20 cellular contexts compared by ENCODE assay signal in the genomic region with DNA sequence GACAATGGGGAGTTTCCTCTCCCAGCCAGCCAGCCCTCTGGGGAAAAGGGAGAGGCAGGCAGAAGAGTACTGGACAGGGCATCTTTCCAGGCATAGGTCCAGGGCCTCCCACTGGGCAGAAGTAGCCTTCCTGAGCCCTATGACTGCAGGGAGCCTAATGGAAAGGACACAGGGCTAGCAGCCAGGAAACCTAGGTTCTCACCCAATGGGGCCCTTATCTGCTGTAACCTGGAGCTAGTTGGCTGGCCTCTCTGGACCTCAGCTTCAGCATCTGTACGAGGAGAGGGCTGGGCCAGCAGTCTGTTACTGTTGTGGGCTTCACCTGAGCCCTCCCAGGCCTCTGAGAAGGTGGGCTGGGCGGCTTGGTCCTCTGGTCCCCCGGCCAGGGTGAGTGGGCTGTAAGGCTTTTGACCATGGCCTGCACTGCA. TPM values are rescaled to one million over a fixed set of nuclear protein-coding genes. Genes with fewer than 3 reads are reported as not detected.
DNase-seq lines count a peak whose midpoint lies in the region; ATAC-seq and TF ChIP-seq lines count a peak whose summit lies in the region.
"Had no signal": no experiment of that assay in that cellular context is flagged by ENCODE, and none has a peak within 500 bp of the region (broad histone marks: within the 10 kb centered on the region; RNA-seq: fewer than 3 reads in every experiment).

No MANE protein-coding gene starts in this region.

- no peaks in the 10 kb centered on the region for H3K9me3 Mint-ChIP-seq in endothelial cell (ENCODE audit: unreplicated experiment)
- no peaks in the 10 kb centered on the region for H3K9me3 Mint-ChIP-seq in endodermal cell
- H3K9me3 Mint-ChIP-seq: CD4-positive, alpha-beta T cell had no signal

- DNase-seq in M059J (ENCODE audit: low read depth), result peak; percentile 14
- no peak for DNase-seq in esophagus muscularis mucosa (ENCODE audit: extremely low spot score)
- DNase-seq in right atrium auricular region (ENCODE audit: low spot score), result no peak
- DNase-seq in thoracic aorta (ENCODE audit: low spot score), result no peak
- no peak for DNase-seq in endothelial cell (ENCODE audit: low spot score)
- no peak for DNase-seq in endodermal cell
- DNase-seq in activated naive CD4-positive, alpha-beta T cell treated with Interleukin-2 at 50 U/mL for 16 hours, result no peak
- DNase-seq: ACHN; Calu3; CD4-positive, alpha-beta T cell; DMS79 treated with DMSO at 0.1 percent for 48 hours; GDM1; KBM-7; NCI-H1092 treated with DMSO at 0.1 percent for 48 hours; NCI-H1694 treated with DMSO at 0.1 percent for 48 hours; NCI-H446 treated with DMSO at 0.1 percent for 48 hours; NCI-H748 treated with DMSO at 0.1 percent for 48 hours; SHP77 treated with DMSO at 0.1 percent for 48 hours had no signal

- WGBS in esophagus muscularis mucosa, result 100% methylated on average over 1 of the region's 3 CpGs
- 80 to 90% methylated on average over 1 to 3 of the region's 3 CpGs for WGBS in endodermal cell (ENCODE audit: insufficient coverage in 1 of 2, insufficient read length in 1 of 2), 2 experiments

- no peak for TF ChIP-seq EP300 in esophagus muscularis mucosa (IDR thresholded peaks at IDR 0.05)

- peaks cover 47 to 86% (median 81%) of the 10 kb centered on the region in 4 donors for H3K4me1 ChIP-seq in esophagus muscularis mucosa
- peaks cover 0 to 58% of the 10 kb centered on the region in 2 donors for H3K4me1 ChIP-seq in right atrium auricular region
- H3K4me1 ChIP-seq in thoracic aorta (ENCODE audit: control insufficient read depth in 1 of 2, low read depth in 2 of 2), result peaks cover 24 to 82% of the 10 kb centered on the region in 2 donors
- H3K4me1 ChIP-seq in endodermal cell (ENCODE audit: control insufficient read depth, insufficient read depth, low read length), result no peaks in the 10 kb centered on the region

- no peak for ATAC-seq in thoracic aorta (ENCODE audit: insufficient number of reproducible peaks, low FRiP score, low read depth)

- no peak overlapping the region for H3K9ac ChIP-seq in endodermal cell (ENCODE audit: extremely low read depth, low read length, poor library complexity, severe bottlenecking)

- H3K27ac Mint-ChIP-seq in endothelial cell (ENCODE audit: unreplicated experiment) (no peak overlapping the region), endodermal cell (no peak overlapping the region)
- H3K27ac Mint-ChIP-seq: CD4-positive, alpha-beta T cell had no signal

- peaks cover 5% of the 10 kb centered on the region for H3K27me3 Mint-ChIP-seq in endothelial cell (ENCODE audit: unreplicated experiment)
- peaks cover 7% of the 10 kb centered on the region for H3K27me3 Mint-ChIP-seq in endodermal cell (ENCODE audit: insufficient read depth)

- no peak for TF ChIP-seq POLR2A in esophagus muscularis mucosa (IDR thresholded peaks at IDR 0.05; ENCODE audit: low read depth)

- peaks cover 0 to 29% (median 19%) of the 10 kb centered on the region in 4 donors for H3K36me3 ChIP-seq in esophagus muscularis mucosa
- H3K36me3 ChIP-seq in right atrium auricular region, result peaks cover 53% of the 10 kb centered on the region
- peaks cover 28% of the 10 kb centered on the region for H3K36me3 ChIP-seq in thoracic aorta
- no peaks in the 10 kb centered on the region for H3K36me3 ChIP-seq in endodermal cell (ENCODE audit: control insufficient read depth, insufficient read depth, low read length)

- H3K36me3 Mint-ChIP-seq in endothelial cell (ENCODE audit: low read depth, unreplicated experiment) (peaks cover 4% of the 10 kb centered on the region), endodermal cell (ENCODE audit: low read depth) (no peaks in the 10 kb centered on the region)

- peaks cover 3% of the 10 kb centered on the region for H3K4me1 Mint-ChIP-seq in endothelial cell (ENCODE audit: unreplicated experiment)
- peaks cover 8% of the 10 kb centered on the region for H3K4me1 Mint-ChIP-seq in endodermal cell

- H3K4me3 ChIP-seq in esophagus muscularis mucosa (no peak overlapping the region), right atrium auricular region (no peak overlapping the region), thoracic aorta (no peak overlapping the region), endodermal cell (ENCODE audit: low read length) (no peak overlapping the region)

- H3K27ac ChIP-seq in esophagus muscularis mucosa (replicated peaks in 1 of 4) (peak overlapping the region; percentile 32 to 87 (median 50)), right atrium auricular region (peak overlapping the region; percentile 59 to 98), thoracic aorta (peak overlapping the region; percentile 34 to 36), endodermal cell (ENCODE audit: low read depth, low read length) (no peak overlapping the region)
- H3K27ac ChIP-seq: HL-60 had no signal

- H3K27me3 ChIP-seq in esophagus muscularis mucosa, result no peaks in the 10 kb centered on the region
- H3K27me3 ChIP-seq in right atrium auricular region, result no peaks in the 10 kb centered on the region
- no peaks in the 10 kb centered on the region for H3K27me3 ChIP-seq in thoracic aorta (replicated peaks; ENCODE audit: insufficient read depth)
- no peaks in the 10 kb centered on the region for H3K27me3 ChIP-seq in endodermal cell (ENCODE audit: control insufficient read depth, insufficient read depth, low read length, poor library complexity, severe bottlenecking)

- H3K4me3 Mint-ChIP-seq in endothelial cell (ENCODE audit: unreplicated experiment), result no peak overlapping the region
- H3K4me3 Mint-ChIP-seq in endodermal cell, result no peak overlapping the region
- H3K4me3 Mint-ChIP-seq: CD4-positive, alpha-beta T cell had no signal

- H3K9me3 ChIP-seq in esophagus muscularis mucosa, result no peaks in the 10 kb centered on the region
- H3K9me3 ChIP-seq in right atrium auricular region, result no peaks in the 10 kb centered on the region
- H3K9me3 ChIP-seq in thoracic aorta, result no peaks in the 10 kb centered on the region
- no peaks in the 10 kb centered on the region for H3K9me3 ChIP-seq in endodermal cell (ENCODE audit: control insufficient read depth, low read length)

- intact Hi-C loops in esophagus muscularis mucosa (cut with DNase I), result loop anchor here (5.0 kb wide), 1 partner anchor 212 kb away; no protein-coding TSS in a partner anchor

- no peak for TF ChIP-seq CTCF in esophagus muscularis mucosa (IDR thresholded peaks at IDR 0.05)
- TF ChIP-seq CTCF in right atrium auricular region (IDR thresholded peaks at IDR 0.05), result no peak
- no peak for TF ChIP-seq CTCF in thoracic aorta (IDR thresholded peaks at IDR 0.05)
- no peak for TF ChIP-seq CTCF in endothelial cell (IDR thresholded peaks at IDR 0.05; ENCODE audit: unreplicated experiment)
- TF ChIP-seq CTCF in endodermal cell (conservative IDR thresholded peaks at IDR 0.05), result no peak

RNA-seq across cellular contexts. Expression of gene LDB3, which starts 22.4 kb away (rescaled TPM):
- total RNA-seq in M059J (2014; rRNA removed; shearing (Covaris generic)), result 0.05 TPM in 2 replicates
- total RNA-seq in esophagus muscularis mucosa (10 to 100 TPM; 12.6 to 42.3 (median 21.6) TPM), right atrium auricular region (100 to 1,000 TPM; 448 to 908 TPM), thoracic aorta (10 to 100 TPM; 59.5 to 63.8 TPM), endothelial cell (ENCODE audit: unreplicated experiment) (0.36 TPM), endodermal cell (under 1 TPM; 0.11 to 0.35 TPM)
- 1.00 TPM for polyA plus RNA-seq in endodermal cell (2013, experiment 1 of 2)
- polyA plus RNA-seq in endodermal cell (2013, experiment 2 of 2), result 1.3 TPM
- total RNA-seq: Calu3 had no signal

RNA-seq across cellular contexts. Expression of gene OPN4, which starts 36.3 kb away (rescaled TPM):
- 0.52 TPM in 1 of 2 replicates, not detected in the other for total RNA-seq in M059J (2014; rRNA removed; shearing (Covaris generic))
- total RNA-seq in esophagus muscularis mucosa (under 1 TPM in 1 of 4 donors, not detected in 3; 0.32 TPM), right atrium auricular region (under 1 TPM; 0.19 to 0.31 TPM), thoracic aorta (not detected), endothelial cell (ENCODE audit: unreplicated experiment) (not detected), endodermal cell (not detected)
- not detected for polyA plus RNA-seq in endodermal cell (2013, experiment 1 of 2)
- not detected for polyA plus RNA-seq in endodermal cell (2013, experiment 2 of 2)
- total RNA-seq: Calu3; CD4-positive, alpha-beta T cell; MCF 10A had no signal
